Comparison of ENCODE assay signal across 15 cellular contexts in the genomic region with DNA sequence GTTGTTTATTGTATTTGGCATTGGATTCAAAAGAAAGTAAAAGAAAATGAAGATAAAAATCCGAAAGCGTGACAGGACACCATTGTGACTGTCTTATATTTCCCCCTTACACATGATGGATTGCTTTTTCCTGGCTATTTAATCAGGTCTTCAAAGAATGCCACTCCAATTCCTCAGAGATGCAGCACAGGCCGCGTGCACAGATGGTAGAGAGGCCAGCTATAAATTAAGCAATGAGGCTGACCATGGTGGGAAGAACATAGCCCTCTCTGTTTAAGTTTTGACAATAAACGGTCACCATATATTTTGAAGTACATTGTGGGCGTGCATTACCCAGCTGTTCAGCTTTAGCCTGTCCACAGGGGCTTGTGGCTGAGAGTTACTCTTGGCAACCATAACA.
"Had no signal": no experiment of that assay in that cellular context is flagged by ENCODE, and none has a peak within 500 bp of the region (broad histone marks: within the 10 kb centered on the region; RNA-seq: fewer than 3 reads in every experiment).

No MANE protein-coding gene starts in this region.

- H3K9me3 ChIP-seq: heart left ventricle, mucosa of descending colon, pancreas, uterus had no signal

- H3K27ac ChIP-seq: foreskin keratinocyte, heart left ventricle, pancreas, uterus, WERI-Rb-1 had no signal

- ATAC-seq: activated CD8-positive, alpha-beta T cell treated with anti-CD3 and anti-CD28 coated beads for 36 hours; foreskin keratinocyte; heart left ventricle; left lobe of liver; mucosa of descending colon; natural killer cell; pancreas; stimulated activated naive CD8-positive, alpha-beta T cell treated with anti-CD3 and anti-CD28 coated beads, Interleukin-15, amount 100 ng/mL, for 72 hours had no signal

- H3K4me1 ChIP-seq: foreskin keratinocyte, heart left ventricle, pancreas, uterus had no signal

- DNase-seq: activated CD4-positive, alpha-beta T cell treated with anti-CD3 and anti-CD28 coated beads for 4 hours; activated CD8-positive, alpha-beta T cell treated with anti-CD3 and anti-CD28 coated beads for 36 hours; activated naive CD4-positive, alpha-beta T cell treated with anti-CD3 and anti-CD28 coated beads, Interleukin-2, amount 10 ng/mL, durations not matched to agents 7 days and 5 days; foreskin keratinocyte; heart left ventricle; mammary epithelial cell; mucosa of descending colon; natural killer cell; pancreas; stimulated activated CD4-positive, alpha-beta T cell treated with anti-CD3 and anti-CD28 coated beads, Interleukin-15, amount 100 ng/mL, for 24 hours; stimulated activated CD4-positive, alpha-beta T cell treated with anti-CD3 and anti-CD28 coated beads, Interleukin-4, amount 100 ng/mL, for 24 hours; stimulated activated naive CD8-positive, alpha-beta T cell treated with anti-CD3 and anti-CD28 coated beads, Interleukin-15, amount 100 ng/mL, for 72 hours; uterus; WERI-Rb-1 had no signal

- H3K4me3 ChIP-seq: heart left ventricle, mucosa of descending colon, pancreas, uterus had no signal

- H3K27me3 ChIP-seq: foreskin keratinocyte, pancreas, uterus had no signal

- H3K36me3 ChIP-seq: heart left ventricle, pancreas, uterus, WERI-Rb-1 had no signal
